Comparison of ENCODE assay signal across 16 cellular contexts in genomic region chr7:129914536-129915272, GRCh38. TPM values are rescaled to one million over a fixed set of nuclear protein-coding genes. Genes with fewer than 3 reads are reported as not detected.
DNase-seq lines count a peak whose midpoint lies in the region; ATAC-seq and TF ChIP-seq lines count a peak whose summit lies in the region.
"Had no signal": no experiment of that assay in that cellular context is flagged by ENCODE, and none has a peak within 500 bp of the region (broad histone marks: within the 10 kb centered on the region; RNA-seq: fewer than 3 reads in every experiment).

No MANE protein-coding gene starts in this region.

- H3K9me3 ChIP-seq in cardiac muscle cell (ENCODE audit: low read depth), result no peaks in the 10 kb centered on the region
- H3K9me3 ChIP-seq in gastrocnemius medialis, result no peaks in the 10 kb centered on the region
- H3K9me3 ChIP-seq: right lobe of liver had no signal

- peak overlapping the region; percentile 80 for H3K27ac ChIP-seq in cardiac muscle cell
- H3K27ac ChIP-seq in gastrocnemius medialis, result peak overlapping the region; percentile 76 to 89 (median 77)
- H3K27ac ChIP-seq: right lobe of liver, SK-N-MC had no signal

- no peaks in the 10 kb centered on the region for H3K9me3 Mint-ChIP-seq in activated CD8-positive, alpha-beta T cell treated with anti-CD3 and anti-CD28 coated beads for 36 hours
- H3K9me3 Mint-ChIP-seq in activated CD8-positive, alpha-beta T cell treated with anti-CD3 and anti-CD28 coated beads, Interleukin-2, amount 10 ng/mL, durations not matched to agents 7 days and 5 days (ENCODE audit: insufficient read depth), result no peaks in the 10 kb centered on the region
- no peaks in the 10 kb centered on the region for H3K9me3 Mint-ChIP-seq in activated T-helper 17 cell treated with anti-CD3 and anti-CD28 coated beads, Interleukin-2, amount 50 U/mL, for 72 hours
- H3K9me3 Mint-ChIP-seq: type B pancreatic cell had no signal

- ATAC-seq in activated CD8-positive, alpha-beta T cell treated with anti-CD3 and anti-CD28 coated beads for 36 hours, result peak; percentile 51
- ATAC-seq in activated CD8-positive, alpha-beta T cell treated with anti-CD3 and anti-CD28 coated beads, Interleukin-2, amount 10 ng/mL, durations not matched to agents 7 days and 5 days, result no peak
- ATAC-seq in SK-N-SH treated with all-trans-retinoic acid at 6 μM for 48 hours (peak; percentile 49), gastrocnemius medialis (peak; percentile 14 to 53)
- no peak for ATAC-seq in activated T-helper 17 cell treated with anti-CD3 and anti-CD28 coated beads, Interleukin-2, amount 50 U/mL, for 72 hours (replicated peaks)
- ATAC-seq: right lobe of liver had no signal

- peaks cover 30% of the 10 kb centered on the region for H3K4me1 ChIP-seq in cardiac muscle cell (ENCODE audit: low read depth)
- H3K4me1 ChIP-seq in gastrocnemius medialis, result peaks cover 62 to 72% of the 10 kb centered on the region in 2 donors

- H3K4me1 Mint-ChIP-seq in activated CD8-positive, alpha-beta T cell treated with anti-CD3 and anti-CD28 coated beads for 36 hours (ENCODE audit: low read depth), result peaks cover 52% of the 10 kb centered on the region
- H3K4me1 Mint-ChIP-seq in activated CD8-positive, alpha-beta T cell treated with anti-CD3 and anti-CD28 coated beads, Interleukin-2, amount 10 ng/mL, durations not matched to agents 7 days and 5 days (ENCODE audit: low read depth), result peaks cover 21% of the 10 kb centered on the region
- H3K4me1 Mint-ChIP-seq in activated T-helper 17 cell treated with anti-CD3 and anti-CD28 coated beads, Interleukin-2, amount 50 U/mL, for 72 hours, result peaks cover 34% of the 10 kb centered on the region

- H3K27me3 ChIP-seq in cardiac muscle cell (no peaks in the 10 kb centered on the region), gastrocnemius medialis (no peaks in the 10 kb centered on the region)
- H3K27me3 ChIP-seq: right lobe of liver had no signal

- H3K27me3 Mint-ChIP-seq in activated CD8-positive, alpha-beta T cell treated with anti-CD3 and anti-CD28 coated beads for 36 hours, result no peaks in the 10 kb centered on the region
- no peaks in the 10 kb centered on the region for H3K27me3 Mint-ChIP-seq in activated CD8-positive, alpha-beta T cell treated with anti-CD3 and anti-CD28 coated beads, Interleukin-2, amount 10 ng/mL, durations not matched to agents 7 days and 5 days (ENCODE audit: low read depth)
- no peaks in the 10 kb centered on the region for H3K27me3 Mint-ChIP-seq in activated T-helper 17 cell treated with anti-CD3 and anti-CD28 coated beads, Interleukin-2, amount 50 U/mL, for 72 hours
- H3K27me3 Mint-ChIP-seq: type B pancreatic cell had no signal

- in situ Hi-C loops in gastrocnemius medialis (cut with MboI; ENCODE audit: low sequenced_read_pairs in 4 of 4), result no loop called here

- peaks cover 6% of the 10 kb centered on the region for H3K36me3 Mint-ChIP-seq in activated CD8-positive, alpha-beta T cell treated with anti-CD3 and anti-CD28 coated beads for 36 hours (ENCODE audit: low read depth)
- H3K36me3 Mint-ChIP-seq in activated CD8-positive, alpha-beta T cell treated with anti-CD3 and anti-CD28 coated beads, Interleukin-2, amount 10 ng/mL, durations not matched to agents 7 days and 5 days (ENCODE audit: low read depth), result peaks cover 16% of the 10 kb centered on the region
- H3K36me3 Mint-ChIP-seq in activated T-helper 17 cell treated with anti-CD3 and anti-CD28 coated beads, Interleukin-2, amount 50 U/mL, for 72 hours (ENCODE audit: low read depth), result peaks cover 27% of the 10 kb centered on the region

- peak overlapping the region; percentile 0 for H3K27ac Mint-ChIP-seq in activated CD8-positive, alpha-beta T cell treated with anti-CD3 and anti-CD28 coated beads for 36 hours
- no peak overlapping the region for H3K27ac Mint-ChIP-seq in activated CD8-positive, alpha-beta T cell treated with anti-CD3 and anti-CD28 coated beads, Interleukin-2, amount 10 ng/mL, durations not matched to agents 7 days and 5 days
- no peak overlapping the region for H3K27ac Mint-ChIP-seq in activated T-helper 17 cell treated with anti-CD3 and anti-CD28 coated beads, Interleukin-2, amount 50 U/mL, for 72 hours

- intact Hi-C loops in activated CD8-positive, alpha-beta T cell treated with anti-CD3 and anti-CD28 coated beads for 36 hours (cut with micrococcal nuclease), result no loop called here
- intact Hi-C loops in gastrocnemius medialis (cut with DNase I; ENCODE audit: low total_unique reads), result loop anchor here (5.0 kb wide), 1 partner anchor 37 kb away; no protein-coding TSS in a partner anchor

- TF ChIP-seq POLR2A in gastrocnemius medialis (IDR thresholded peaks at IDR 0.05), result no peak

- H3K4me3 ChIP-seq in cardiac muscle cell (no peak overlapping the region), gastrocnemius medialis (peak overlapping the region; percentile 6 to 16 (median 9))
- H3K4me3 ChIP-seq: right lobe of liver, SK-N-MC had no signal

- no peak for TF ChIP-seq CTCF in activated CD8-positive, alpha-beta T cell treated with anti-CD3 and anti-CD28 coated beads for 36 hours (IDR thresholded peaks at IDR 0.05)
- no peak for TF ChIP-seq CTCF in cardiac muscle cell (IDR thresholded peaks at IDR 0.05; ENCODE audit: low read depth, low read length)
- TF ChIP-seq CTCF in gastrocnemius medialis (IDR thresholded peaks at IDR 0.05 in 4 of 5, conservative IDR thresholded peaks at IDR 0.05 in 1 of 5), result no peak

- peak; percentile 25 for DNase-seq in activated CD8-positive, alpha-beta T cell treated with anti-CD3 and anti-CD28 coated beads for 36 hours
- DNase-seq in activated CD8-positive, alpha-beta T cell treated with anti-CD3 and anti-CD28 coated beads, Interleukin-2, amount 10 ng/mL, durations not matched to agents 7 days and 5 days, result no peak
- DNase-seq in cardiac muscle cell (ENCODE audit: low read depth in 1 of 2, low spot score in 1 of 2) (peak in 1 of 2 donors; percentile 21), gastrocnemius medialis (no peak), cortex of kidney (lab: John Stamatoyannopoulos, UW) (no peak), DMS114 treated with DMSO at 0.1 percent for 48 hours (lab: John Stamatoyannopoulos, UW; ENCODE audit: unreplicated experiment) (no peak)
- DNase-seq: ACHN; activated CD4-positive, alpha-beta T cell treated with anti-CD3 and anti-CD28 coated beads for 48 hours; midbrain; NCI-H1105; NCI-H526; right lobe of liver had no signal

- CTCF ChIA-PET in activated CD8-positive, alpha-beta T cell treated with anti-CD3 and anti-CD28 coated beads for 36 hours (lab: Charles Lee), result interaction anchor here (1.2 to 2.4 kb wide), 2 partner anchors 10 to 90 kb away, joined by 3 to 8 read pairs; no protein-coding TSS in a partner anchor
- CTCF ChIA-PET in activated CD8-positive, alpha-beta T cell treated with anti-CD3 and anti-CD28 coated beads, Interleukin-2, amount 10 ng/mL, durations not matched to agents 7 days and 5 days (lab: Charles Lee), result interaction anchor here (0.7 to 1.7 kb wide), 2 partner anchors 10 to 28 kb away, joined by 3 to 5 read pairs; no protein-coding TSS in a partner anchor

- H3K36me3 ChIP-seq in cardiac muscle cell (no peaks in the 10 kb centered on the region), gastrocnemius medialis (peaks cover 0 to 2% of the 10 kb centered on the region in 2 donors)
- H3K36me3 ChIP-seq: right lobe of liver had no signal

- H3K4me3 Mint-ChIP-seq in activated CD8-positive, alpha-beta T cell treated with anti-CD3 and anti-CD28 coated beads for 36 hours, result peak overlapping the region; percentile 3
- H3K4me3 Mint-ChIP-seq in activated CD8-positive, alpha-beta T cell treated with anti-CD3 and anti-CD28 coated beads, Interleukin-2, amount 10 ng/mL, durations not matched to agents 7 days and 5 days, result no peak overlapping the region
- no peak overlapping the region for H3K4me3 Mint-ChIP-seq in activated T-helper 17 cell treated with anti-CD3 and anti-CD28 coated beads, Interleukin-2, amount 50 U/mL, for 72 hours
- H3K4me3 Mint-ChIP-seq: type B pancreatic cell had no signal

- POLR2A ChIA-PET in activated CD8-positive, alpha-beta T cell treated with anti-CD3 and anti-CD28 coated beads for 36 hours (lab: Charles Lee), result interaction anchor here (0.7 to 1.3 kb wide), 2 partner anchors 12 to 21 kb away, joined by 3 to 4 read pairs; no protein-coding TSS in a partner anchor
- POLR2A ChIA-PET in activated CD8-positive, alpha-beta T cell treated with anti-CD3 and anti-CD28 coated beads, Interleukin-2, amount 10 ng/mL, durations not matched to agents 7 days and 5 days (lab: Charles Lee), result no interaction called here

TF ChIP-seq in SK-N-SH treated with all-trans-retinoic acid at 6 μM for 48 hours, 23 proteins besides CTCF, POLR2A, EP300 and RAD21 (continues in another document):
- TF ChIP-seq TSHZ2 (CRISPR knock-in tag; IDR thresholded peaks at IDR 0.05) (no peak), CSDC2 (CRISPR knock-in tag; IDR thresholded peaks at IDR 0.05) (no peak), SNAI2 (CRISPR knock-in tag; IDR thresholded peaks at IDR 0.05) (0 out of 2 replicates have a peak, but pooled peaks have one; percentile 61)

RNA-seq across cellular contexts. Expression of gene UBE2H, which starts 38.1 kb away (rescaled TPM):
- 10 to 100 TPM; 22.4 to 22.6 TPM for total RNA-seq in activated CD8-positive, alpha-beta T cell treated with anti-CD3 and anti-CD28 coated beads for 36 hours
- 10 to 100 TPM; 30.0 to 33.3 TPM for total RNA-seq in activated CD8-positive, alpha-beta T cell treated with anti-CD3 and anti-CD28 coated beads, Interleukin-2, amount 10 ng/mL, durations not matched to agents 7 days and 5 days
- total RNA-seq in cardiac muscle cell, result 172 and 409 TPM in 2 replicates
- 140 and 178 TPM in 2 replicates for polyA plus RNA-seq in cardiac muscle cell
- 100 to 1,000 TPM in 2 of 4 donors, 10 to 100 TPM in 2; 82.7 to 162 (median 103) TPM for total RNA-seq in gastrocnemius medialis
- total RNA-seq in activated T-helper 17 cell treated with anti-CD3 and anti-CD28 coated beads, Interleukin-2, amount 50 U/mL, for 72 hours, result 10 to 100 TPM; 27.8 to 54.0 TPM

Comparison
In these comparisons a context has a peak if more than half of its experiments do, and no peak if none do; other contexts are left out.
1. ATAC-seq: peak in activated CD8-positive, alpha-beta T cell treated with anti-CD3 and anti-CD28 coated beads for 36 hours (single experiment), SK-N-SH treated with all-trans-retinoic acid at 6 μM for 48 hours (single experiment) and gastrocnemius medialis (2 of 2); none in activated CD8-positive, alpha-beta T cell treated with anti-CD3 and anti-CD28 coated beads, Interleukin-2, amount 10 ng/mL, durations not matched to agents 7 days and 5 days (single experiment) and activated T-helper 17 cell treated with anti-CD3 and anti-CD28 coated beads, Interleukin-2, amount 50 U/mL, for 72 hours (single experiment).